Comparison of ENCODE assay signal across 24 cellular contexts in the genomic region with DNA sequence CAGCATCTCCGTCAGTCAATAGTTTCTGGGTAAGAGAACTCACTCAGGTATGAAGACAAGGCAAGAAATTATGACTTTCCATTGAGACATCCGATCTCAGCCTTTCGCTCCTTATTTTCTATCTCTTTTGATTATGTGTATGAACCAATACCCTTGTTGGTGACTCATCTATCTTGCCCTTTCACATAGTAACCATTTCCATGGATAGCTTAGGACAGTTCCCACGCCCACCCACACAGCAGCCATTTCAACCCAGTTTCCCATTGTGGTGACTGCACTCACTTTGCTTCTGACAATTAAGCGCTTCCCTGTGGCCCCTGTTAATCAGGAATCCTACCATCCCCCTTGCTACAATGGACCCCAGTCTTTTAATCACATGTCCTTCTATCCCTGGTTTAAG.
A peak's percentile ranks its signal among the peaks of the same experiment; 100 is the strongest.
DNase-seq lines count a peak whose midpoint lies in the region; ATAC-seq and TF ChIP-seq lines count a peak whose summit lies in the region.
"Had no signal": no experiment of that assay in that cellular context is flagged by ENCODE, and none has a peak within 500 bp of the region (broad histone marks: within the 10 kb centered on the region; RNA-seq: fewer than 3 reads in every experiment).

No MANE protein-coding gene starts in this region.

- DNase-seq in COLO829 (ENCODE audit: low spot score) (peak; percentile 58), amniotic epithelial cell (ENCODE audit: low read depth) (peak; percentile 3), epithelial cell of esophagus (ENCODE audit: low read depth) (peak; percentile 38), foreskin keratinocyte (peak in 1 of 2 donors; percentile 3), EL (no peak), HEK293T (ENCODE audit: extremely low spot score) (no peak), ureter (ENCODE audit: low spot score) (no peak)
- DNase-seq: 8988T; ACHN; BE2C; DMS53; GF-D8; Karpas-422; NCI-H1694; NCI-H2029 treated with DMSO at 0.1 percent for 48 hours; NCI-H446 treated with DMSO at 0.1 percent for 48 hours; NCI-H526; NCI-H82; NK-92 treated with Interleukin-12 subunit alpha and Interleukin-12 subunit beta, amount 100 ng/mL, for 24 hours; PC-9; SJCRH30 had no signal

- H3K27me3 ChIP-seq in foreskin keratinocyte: no peaks in the 10 kb centered on the region
- H3K27me3 ChIP-seq: BE2C, SJCRH30 had no signal

- CTCF ChIA-PET in HEK293T (lab: Yijun Ruan, JAX): no interaction called here

- no peak overlapping the region for H3K27ac ChIP-seq in foreskin keratinocyte
- H3K27ac ChIP-seq: PC-9, SJCRH30 had no signal

- H3K4me3 ChIP-seq in epithelial cell of esophagus (ENCODE audit: low read length): no peak overlapping the region
- H3K4me3 ChIP-seq: PC-9, SJCRH30 had no signal

- POLR2A ChIA-PET in HEK293T (lab: Yijun Ruan, JAX): no interaction called here

- H3K4me1 ChIP-seq in foreskin keratinocyte: no peaks in the 10 kb centered on the region
- H3K4me1 ChIP-seq: BE2C, SJCRH30 had no signal

- TF ChIP-seq CTCF in epithelial cell of esophagus (IDR thresholded peaks at IDR 0.05; ENCODE audit: insufficient read depth, low read depth, low read length, missing control alignments) (no peak), foreskin keratinocyte (conservative IDR thresholded peaks at IDR 0.05) (no peak)

- ATAC-seq in foreskin keratinocyte (peak; percentile 31), HG03095 (IDR thresholded peaks at IDR 0.05; ENCODE audit: unreplicated experiment) (no peak)
- ATAC-seq: Right ventricle myocardium inferior, SK-N-SH treated with all-trans-retinoic acid at 6 μM for 48 hours had no signal

TF ChIP-seq in HEK293T, 16 proteins besides CTCF, POLR2A, EP300 and RAD21:
- TF ChIP-seq LEF1 (IDR thresholded peaks at IDR 0.05; ENCODE audit: borderline replicate concordance): no peak

Comparison
In these comparisons a context has a peak if more than half of its experiments do, and no peak if none do; other contexts are left out.
1. DNase-seq: peak in COLO829 (single experiment), amniotic epithelial cell (single experiment) and epithelial cell of esophagus (single experiment); none in EL (single experiment), HEK293T (single experiment) and ureter (single experiment).